ENCODE assay signal across 1 cellular context in genomic region chr12:51409846-51410245, GRCh38.
TF ChIP-seq lines count a peak whose summit lies in the region.

No MANE protein-coding gene starts in this region.

TF ChIP-seq in H1, 55 proteins besides CTCF, POLR2A, EP300 and RAD21:
- TF ChIP-seq CHD7 (IDR thresholded peaks at IDR 0.05; ENCODE audit: insufficient replicate concordance, low read length) = no peak
- TF ChIP-seq SIN3A (conservative IDR thresholded peaks at IDR 0.05 in 1 of 2, IDR thresholded peaks at IDR 0.05 in 1 of 2; ENCODE audit: low read depth in 1 of 2, low read length in 2 of 2) = no peak
- TF ChIP-seq CHD1 (IDR thresholded peaks at IDR 0.05; ENCODE audit: low read depth, low read length) = no peak
- no peak for TF ChIP-seq CHD2 (IDR thresholded peaks at IDR 0.05; ENCODE audit: low read length)
TF ChIP-seq in H1: peak in this region for 0.
